ENCODE assay signal across 1 cellular context in the genomic region with DNA sequence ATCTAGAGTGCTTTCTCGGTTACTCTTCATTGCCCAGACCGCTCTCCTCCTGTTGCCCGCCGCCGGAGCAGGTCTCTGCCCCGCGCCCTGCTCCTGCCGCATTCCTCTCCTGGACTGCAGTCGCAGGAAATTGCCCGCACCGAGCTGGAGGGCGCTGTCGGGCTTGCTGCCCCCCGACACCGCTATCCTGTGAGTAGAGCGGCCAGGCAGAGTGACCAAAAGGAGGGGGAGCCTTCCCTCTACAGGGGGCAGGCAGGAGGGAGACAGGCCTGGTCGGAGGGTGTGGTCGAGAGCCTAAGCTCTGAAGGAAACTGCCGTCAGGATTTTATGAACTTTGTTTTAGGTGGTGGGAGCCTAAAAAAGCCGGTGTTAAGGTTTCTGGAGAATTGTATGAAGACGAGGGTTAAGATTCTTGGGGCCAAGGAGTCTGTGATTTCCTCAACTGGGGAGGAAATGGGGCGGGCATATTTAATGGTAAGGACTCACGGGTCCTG.
TF ChIP-seq lines count a peak whose summit lies in the region.

No MANE protein-coding gene starts in this region.

TF ChIP-seq in GM23338, 12 proteins besides CTCF, POLR2A, EP300 and RAD21 (continued from another document):
- TF ChIP-seq, protein P1, sequence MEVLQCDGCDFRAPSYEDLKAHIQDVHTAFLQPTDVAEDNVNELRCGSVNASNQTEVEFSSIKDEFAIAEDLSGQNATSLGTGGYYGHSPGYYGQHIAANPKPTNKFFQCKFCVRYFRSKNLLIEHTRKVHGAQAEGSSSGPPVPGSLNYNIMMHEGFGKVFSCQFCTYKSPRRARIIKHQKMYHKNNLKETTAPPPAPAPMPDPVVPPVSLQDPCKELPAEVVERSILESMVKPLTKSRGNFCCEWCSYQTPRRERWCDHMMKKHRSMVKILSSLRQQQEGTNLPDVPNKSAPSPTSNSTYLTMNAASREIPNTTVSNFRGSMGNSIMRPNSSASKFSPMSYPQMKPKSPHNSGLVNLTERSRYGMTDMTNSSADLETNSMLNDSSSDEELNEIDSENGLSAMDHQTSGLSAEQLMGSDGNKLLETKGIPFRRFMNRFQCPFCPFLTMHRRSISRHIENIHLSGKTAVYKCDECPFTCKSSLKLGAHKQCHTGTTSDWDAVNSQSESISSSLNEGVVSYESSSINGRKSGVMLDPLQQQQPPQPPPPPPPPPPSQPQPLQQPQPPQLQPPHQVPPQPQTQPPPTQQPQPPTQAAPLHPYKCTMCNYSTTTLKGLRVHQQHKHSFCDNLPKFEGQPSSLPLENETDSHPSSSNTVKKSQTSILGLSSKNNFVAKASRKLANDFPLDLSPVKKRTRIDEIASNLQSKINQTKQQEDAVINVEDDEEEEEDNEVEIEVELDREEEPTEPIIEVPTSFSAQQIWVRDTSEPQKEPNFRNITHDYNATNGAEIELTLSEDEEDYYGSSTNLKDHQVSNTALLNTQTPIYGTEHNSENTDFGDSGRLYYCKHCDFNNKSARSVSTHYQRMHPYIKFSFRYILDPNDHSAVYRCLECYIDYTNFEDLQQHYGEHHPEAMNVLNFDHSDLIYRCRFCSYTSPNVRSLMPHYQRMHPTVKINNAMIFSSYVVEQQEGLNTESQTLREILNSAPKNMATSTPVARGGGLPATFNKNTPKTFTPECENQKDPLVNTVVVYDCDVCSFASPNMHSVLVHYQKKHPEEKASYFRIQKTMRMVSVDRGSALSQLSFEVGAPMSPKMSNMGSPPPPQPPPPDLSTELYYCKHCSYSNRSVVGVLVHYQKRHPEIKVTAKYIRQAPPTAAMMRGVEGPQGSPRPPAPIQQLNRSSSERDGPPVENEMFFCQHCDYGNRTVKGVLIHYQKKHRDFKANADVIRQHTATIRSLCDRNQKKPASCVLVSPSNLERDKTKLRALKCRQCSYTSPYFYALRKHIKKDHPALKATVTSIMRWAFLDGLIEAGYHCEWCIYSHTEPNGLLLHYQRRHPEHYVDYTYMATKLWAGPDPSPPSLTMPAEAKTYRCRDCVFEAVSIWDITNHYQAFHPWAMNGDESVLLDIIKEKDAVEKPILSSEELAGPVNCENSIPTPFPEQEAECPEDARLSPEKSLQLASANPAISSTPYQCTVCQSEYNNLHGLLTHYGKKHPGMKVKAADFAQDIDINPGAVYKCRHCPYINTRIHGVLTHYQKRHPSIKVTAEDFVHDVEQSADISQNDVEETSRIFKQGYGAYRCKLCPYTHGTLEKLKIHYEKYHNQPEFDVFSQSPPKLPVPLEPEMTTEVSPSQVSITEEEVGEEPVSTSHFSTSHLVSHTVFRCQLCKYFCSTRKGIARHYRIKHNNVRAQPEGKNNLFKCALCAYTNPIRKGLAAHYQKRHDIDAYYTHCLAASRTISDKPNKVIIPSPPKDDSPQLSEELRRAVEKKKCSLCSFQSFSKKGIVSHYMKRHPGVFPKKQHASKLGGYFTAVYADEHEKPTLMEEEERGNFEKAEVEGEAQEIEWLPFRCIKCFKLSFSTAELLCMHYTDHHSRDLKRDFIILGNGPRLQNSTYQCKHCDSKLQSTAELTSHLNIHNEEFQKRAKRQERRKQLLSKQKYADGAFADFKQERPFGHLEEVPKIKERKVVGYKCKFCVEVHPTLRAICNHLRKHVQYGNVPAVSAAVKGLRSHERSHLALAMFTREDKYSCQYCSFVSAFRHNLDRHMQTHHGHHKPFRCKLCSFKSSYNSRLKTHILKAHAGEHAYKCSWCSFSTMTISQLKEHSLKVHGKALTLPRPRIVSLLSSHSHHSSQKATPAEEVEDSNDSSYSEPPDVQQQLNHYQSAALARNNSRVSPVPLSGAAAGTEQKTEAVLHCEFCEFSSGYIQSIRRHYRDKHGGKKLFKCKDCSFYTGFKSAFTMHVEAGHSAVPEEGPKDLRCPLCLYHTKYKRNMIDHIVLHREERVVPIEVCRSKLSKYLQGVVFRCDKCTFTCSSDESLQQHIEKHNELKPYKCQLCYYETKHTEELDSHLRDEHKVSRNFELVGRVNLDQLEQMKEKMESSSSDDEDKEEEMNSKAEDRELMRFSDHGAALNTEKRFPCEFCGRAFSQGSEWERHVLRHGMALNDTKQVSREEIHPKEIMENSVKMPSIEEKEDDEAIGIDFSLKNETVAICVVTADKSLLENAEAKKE (CRISPR knock-in tag; IDR thresholded peaks at IDR 0.05) = no peak
- TF ChIP-seq, protein P2, sequence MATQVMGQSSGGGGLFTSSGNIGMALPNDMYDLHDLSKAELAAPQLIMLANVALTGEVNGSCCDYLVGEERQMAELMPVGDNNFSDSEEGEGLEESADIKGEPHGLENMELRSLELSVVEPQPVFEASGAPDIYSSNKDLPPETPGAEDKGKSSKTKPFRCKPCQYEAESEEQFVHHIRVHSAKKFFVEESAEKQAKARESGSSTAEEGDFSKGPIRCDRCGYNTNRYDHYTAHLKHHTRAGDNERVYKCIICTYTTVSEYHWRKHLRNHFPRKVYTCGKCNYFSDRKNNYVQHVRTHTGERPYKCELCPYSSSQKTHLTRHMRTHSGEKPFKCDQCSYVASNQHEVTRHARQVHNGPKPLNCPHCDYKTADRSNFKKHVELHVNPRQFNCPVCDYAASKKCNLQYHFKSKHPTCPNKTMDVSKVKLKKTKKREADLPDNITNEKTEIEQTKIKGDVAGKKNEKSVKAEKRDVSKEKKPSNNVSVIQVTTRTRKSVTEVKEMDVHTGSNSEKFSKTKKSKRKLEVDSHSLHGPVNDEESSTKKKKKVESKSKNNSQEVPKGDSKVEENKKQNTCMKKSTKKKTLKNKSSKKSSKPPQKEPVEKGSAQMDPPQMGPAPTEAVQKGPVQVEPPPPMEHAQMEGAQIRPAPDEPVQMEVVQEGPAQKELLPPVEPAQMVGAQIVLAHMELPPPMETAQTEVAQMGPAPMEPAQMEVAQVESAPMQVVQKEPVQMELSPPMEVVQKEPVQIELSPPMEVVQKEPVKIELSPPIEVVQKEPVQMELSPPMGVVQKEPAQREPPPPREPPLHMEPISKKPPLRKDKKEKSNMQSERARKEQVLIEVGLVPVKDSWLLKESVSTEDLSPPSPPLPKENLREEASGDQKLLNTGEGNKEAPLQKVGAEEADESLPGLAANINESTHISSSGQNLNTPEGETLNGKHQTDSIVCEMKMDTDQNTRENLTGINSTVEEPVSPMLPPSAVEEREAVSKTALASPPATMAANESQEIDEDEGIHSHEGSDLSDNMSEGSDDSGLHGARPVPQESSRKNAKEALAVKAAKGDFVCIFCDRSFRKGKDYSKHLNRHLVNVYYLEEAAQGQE (IDR thresholded peaks at IDR 0.05; ENCODE audit: unreplicated experiment) = no peak
- TF ChIP-seq CREB1 (CRISPR knock-in tag; IDR thresholded peaks at IDR 0.05; ENCODE audit: low read depth) = no peak
